In genomic region chr10:42638821-42639270, GRCh38 we compare ENCODE assay signal across 8 cellular contexts. TPM values are rescaled to one million over a fixed set of nuclear protein-coding genes. Genes with fewer than 3 reads are reported as not detected.
DNase-seq lines count a peak whose midpoint lies in the region; ATAC-seq and TF ChIP-seq lines count a peak whose summit lies in the region.

No MANE protein-coding gene starts in this region.

- POLR2A ChIA-PET in activated CD8-positive, alpha-beta T cell treated with anti-CD3 and anti-CD28 coated beads for 36 hours (lab: Charles Lee): no interaction called here

- no peak for TF ChIP-seq CTCF in activated CD8-positive, alpha-beta T cell treated with anti-CD3 and anti-CD28 coated beads for 36 hours (IDR thresholded peaks at IDR 0.05)

- no peaks in the 10 kb centered on the region for H3K27me3 Mint-ChIP-seq in activated CD8-positive, alpha-beta T cell treated with anti-CD3 and anti-CD28 coated beads for 36 hours
- no peaks in the 10 kb centered on the region for H3K27me3 Mint-ChIP-seq in stimulated activated naive B cell treated with anti-CD40 and anti-IgM and Interleukin-4, amounts not matched to agents 10 μg/mL and 1 μg/mL and 100 μg/mL, for 72 hours

- peak overlapping the region; percentile 95; the same call in 1 of the 2 replicates for H3K9ac ChIP-seq in HUES48 (ENCODE audit: low read depth, low read length)
- peak overlapping the region; percentile 94 for H3K9ac ChIP-seq in iPS-15b (ENCODE audit: low read depth, low read length)

- H3K36me3 Mint-ChIP-seq in activated CD8-positive, alpha-beta T cell treated with anti-CD3 and anti-CD28 coated beads for 36 hours (ENCODE audit: low read depth): peaks cover 14% of the 10 kb centered on the region
- H3K36me3 Mint-ChIP-seq in stimulated activated naive B cell treated with anti-CD40 and anti-IgM and Interleukin-4, amounts not matched to agents 10 μg/mL and 1 μg/mL and 100 μg/mL, for 72 hours: peaks cover 5 to 12% of the 10 kb centered on the region in 2 donors

- no peaks in the 10 kb centered on the region for H3K9me3 ChIP-seq in HUES48 (ENCODE audit: control insufficient read depth, insufficient read depth, low read length)
- H3K9me3 ChIP-seq in iPS-15b (ENCODE audit: control insufficient read depth, insufficient read depth, low read length): no peaks in the 10 kb centered on the region

- peaks cover 21% of the 10 kb centered on the region for H3K4me1 Mint-ChIP-seq in activated CD8-positive, alpha-beta T cell treated with anti-CD3 and anti-CD28 coated beads for 36 hours (ENCODE audit: low read depth)
- H3K4me1 Mint-ChIP-seq in stimulated activated naive B cell treated with anti-CD40 and anti-IgM and Interleukin-4, amounts not matched to agents 10 μg/mL and 1 μg/mL and 100 μg/mL, for 72 hours: peaks cover 7 to 21% of the 10 kb centered on the region in 2 donors

- H3K27ac Mint-ChIP-seq in activated CD8-positive, alpha-beta T cell treated with anti-CD3 and anti-CD28 coated beads for 36 hours: peak overlapping the region; percentile 98
- H3K27ac Mint-ChIP-seq in stimulated activated naive B cell treated with anti-CD40 and anti-IgM and Interleukin-4, amounts not matched to agents 10 μg/mL and 1 μg/mL and 100 μg/mL, for 72 hours: peak overlapping the region; percentile 99

- H3K4me3 ChIP-seq in HUES48 (ENCODE audit: low read depth, low read length): peak overlapping the region; percentile 89
- H3K4me3 ChIP-seq in iPS-15b (ENCODE audit: low read depth, low read length): peak overlapping the region; percentile 81

- no peaks in the 10 kb centered on the region for H3K9me3 Mint-ChIP-seq in activated CD8-positive, alpha-beta T cell treated with anti-CD3 and anti-CD28 coated beads for 36 hours
- H3K9me3 Mint-ChIP-seq in stimulated activated naive B cell treated with anti-CD40 and anti-IgM and Interleukin-4, amounts not matched to agents 10 μg/mL and 1 μg/mL and 100 μg/mL, for 72 hours: no peaks in the 10 kb centered on the region

- CTCF ChIA-PET in activated CD8-positive, alpha-beta T cell treated with anti-CD3 and anti-CD28 coated beads for 36 hours (lab: Charles Lee): no interaction called here

- ATAC-seq in activated CD8-positive, alpha-beta T cell treated with anti-CD3 and anti-CD28 coated beads for 36 hours: no peak
- no peak for ATAC-seq in stimulated activated naive B cell treated with anti-CD40 and anti-IgM and Interleukin-4, amounts not matched to agents 10 μg/mL and 1 μg/mL and 100 μg/mL, for 72 hours (replicated peaks)
- ATAC-seq in GM18502 (IDR thresholded peaks at IDR 0.05; ENCODE audit: poor library complexity, unreplicated experiment) (no peak), HG03196 (IDR thresholded peaks at IDR 0.05; ENCODE audit: unreplicated experiment) (no peak)

- peak overlapping the region; percentile 95 for H3K4me3 Mint-ChIP-seq in activated CD8-positive, alpha-beta T cell treated with anti-CD3 and anti-CD28 coated beads for 36 hours
- peak overlapping the region; percentile 96 to 98 for H3K4me3 Mint-ChIP-seq in stimulated activated naive B cell treated with anti-CD40 and anti-IgM and Interleukin-4, amounts not matched to agents 10 μg/mL and 1 μg/mL and 100 μg/mL, for 72 hours

- peak; percentile 71 for DNase-seq in activated CD8-positive, alpha-beta T cell treated with anti-CD3 and anti-CD28 coated beads for 36 hours
- DNase-seq in stimulated activated naive B cell treated with anti-CD40 and anti-IgM and Interleukin-4, amounts not matched to agents 10 μg/mL and 1 μg/mL and 100 μg/mL, for 72 hours: no peak
- no peak for DNase-seq in HPDE6-E6E7 (ENCODE audit: extremely low spot score)
- DNase-seq in NCI-H526 (lab: John Stamatoyannopoulos, UW): no peak

- intact Hi-C loops in activated CD8-positive, alpha-beta T cell treated with anti-CD3 and anti-CD28 coated beads for 36 hours (cut with micrococcal nuclease): loop anchor here (5.0 kb wide), 1 partner anchor 87 kb away; no protein-coding TSS in a partner anchor

- peak overlapping the region; percentile 99 for H3K27ac ChIP-seq in HUES48 (ENCODE audit: low read depth, low read length)

- peaks cover 14% of the 10 kb centered on the region for H3K36me3 ChIP-seq in HUES48 (ENCODE audit: control insufficient read depth, insufficient read depth, low read length)
- no peaks in the 10 kb centered on the region for H3K36me3 ChIP-seq in iPS-15b (ENCODE audit: control insufficient read depth, insufficient read depth, low read length)

- H3K4me1 ChIP-seq in HUES48 (ENCODE audit: control insufficient read depth, insufficient read depth, low read length) (no peaks in the 10 kb centered on the region), iPS-15b (ENCODE audit: control insufficient read depth, insufficient read depth, low read length) (no peaks in the 10 kb centered on the region)

- no peaks in the 10 kb centered on the region for H3K27me3 ChIP-seq in HUES48 (ENCODE audit: control insufficient read depth, insufficient read depth, low read length)
- H3K27me3 ChIP-seq in iPS-15b (ENCODE audit: control insufficient read depth, insufficient read depth, low read length): no peaks in the 10 kb centered on the region

RNA-seq across cellular contexts. Expression of gene ZNF33B, which starts 0.5 kb away (rescaled TPM):
- total RNA-seq in activated CD8-positive, alpha-beta T cell treated with anti-CD3 and anti-CD28 coated beads for 36 hours: 1 to 10 TPM; 5.8 to 7.9 TPM
